16 cellular contexts compared by ENCODE assay signal in genomic region chr22:42258126-42258525, GRCh38.
"Had no signal": no experiment of that assay in that cellular context is flagged by ENCODE, and none has a peak within 500 bp of the region (broad histone marks: within the 10 kb centered on the region; RNA-seq: fewer than 3 reads in every experiment).

No MANE protein-coding gene starts in this region.

- H3K27ac ChIP-seq: brain microvascular endothelial cell, esophagus muscularis mucosa, foreskin keratinocyte, neutrophil, thyroid gland, uterus had no signal

- H3K36me3 Mint-ChIP-seq: activated naive CD4-positive, alpha-beta T cell treated with anti-CD3 and anti-CD28 coated beads, Interleukin-2, amount 50 U/mL, for 72 hours had no signal

- H3K27me3 ChIP-seq: brain microvascular endothelial cell, esophagus muscularis mucosa, foreskin keratinocyte, neutrophil, thyroid gland, uterus had no signal

- H3K9me3 ChIP-seq: esophagus muscularis mucosa, neutrophil, thyroid gland, uterus had no signal

- H3K27me3 Mint-ChIP-seq: progenitor cell of endocrine pancreas had no signal

- H3K36me3 ChIP-seq: brain microvascular endothelial cell, esophagus muscularis mucosa, neutrophil, thyroid gland, uterus had no signal

- H3K27ac Mint-ChIP-seq: activated CD8-positive, alpha-beta T cell treated with anti-CD3 and anti-CD28 coated beads, Interleukin-2, amount 10 ng/mL, durations not matched to agents 7 days and 5 days; T-helper 2 cell treated with Interferon-gamma antibody and Interleukin-4, amounts not matched to agents 5 μg/mL and 100 μg/mL, for 36 hours had no signal

- H3K4me3 ChIP-seq: esophagus muscularis mucosa, smooth muscle cell, thyroid gland, uterus had no signal

- H3K9me3 Mint-ChIP-seq: activated naive CD4-positive, alpha-beta T cell treated with anti-CD3 and anti-CD28 coated beads, Interleukin-2, amount 50 U/mL, for 72 hours; stimulated activated effector memory CD8-positive, alpha-beta T cell treated with anti-CD3 and anti-CD28 coated beads, Interleukin-12 subunit alpha, Interleukin-12 subunit beta, amount 100 ng/mL, for 72 hours; T-helper 2 cell treated with Interferon-gamma antibody and Interleukin-4, amounts not matched to agents 5 μg/mL and 100 μg/mL, for 36 hours had no signal

- H3K4me1 ChIP-seq: uterus had no signal

- DNase-seq: activated CD8-positive, alpha-beta memory T cell treated with anti-CD3 and anti-CD28 coated beads, Interleukin-2, amount 50 U/mL, for 48 hours; activated CD8-positive, alpha-beta T cell treated with anti-CD3 and anti-CD28 coated beads, Interleukin-2, amount 10 ng/mL, durations not matched to agents 7 days and 5 days; amniotic stem cell; brain microvascular endothelial cell; cerebellar nuclear complex; foreskin keratinocyte; right cardiac atrium; thyroid gland; uterus had no signal

- ATAC-seq: activated CD8-positive, alpha-beta T cell treated with anti-CD3 and anti-CD28 coated beads, Interleukin-2, amount 10 ng/mL, durations not matched to agents 7 days and 5 days; activated naive CD4-positive, alpha-beta T cell treated with anti-CD3 and anti-CD28 coated beads, Interleukin-2, amount 50 U/mL, for 72 hours; foreskin keratinocyte; right cardiac atrium; stimulated activated effector memory CD8-positive, alpha-beta T cell treated with anti-CD3 and anti-CD28 coated beads, Interleukin-12 subunit alpha, Interleukin-12 subunit beta, amount 100 ng/mL, for 72 hours had no signal

- H3K4me3 Mint-ChIP-seq: activated CD8-positive, alpha-beta T cell treated with anti-CD3 and anti-CD28 coated beads, Interleukin-2, amount 10 ng/mL, durations not matched to agents 7 days and 5 days; stimulated activated effector memory CD8-positive, alpha-beta T cell treated with anti-CD3 and anti-CD28 coated beads, Interleukin-12 subunit alpha, Interleukin-12 subunit beta, amount 100 ng/mL, for 72 hours; T-helper 2 cell treated with Interferon-gamma antibody and Interleukin-4, amounts not matched to agents 5 μg/mL and 100 μg/mL, for 36 hours had no signal
